1 cellular context compared by ENCODE assay signal in genomic region chr11:75313457-75314272, GRCh38.
TF ChIP-seq lines count a peak whose summit lies in the region.

No MANE protein-coding gene starts in this region.

TF ChIP-seq in K562, 482 proteins besides CTCF, POLR2A, EP300 and RAD21 (continued from another document and continues in another):
- TF ChIP-seq, protein P1, sequence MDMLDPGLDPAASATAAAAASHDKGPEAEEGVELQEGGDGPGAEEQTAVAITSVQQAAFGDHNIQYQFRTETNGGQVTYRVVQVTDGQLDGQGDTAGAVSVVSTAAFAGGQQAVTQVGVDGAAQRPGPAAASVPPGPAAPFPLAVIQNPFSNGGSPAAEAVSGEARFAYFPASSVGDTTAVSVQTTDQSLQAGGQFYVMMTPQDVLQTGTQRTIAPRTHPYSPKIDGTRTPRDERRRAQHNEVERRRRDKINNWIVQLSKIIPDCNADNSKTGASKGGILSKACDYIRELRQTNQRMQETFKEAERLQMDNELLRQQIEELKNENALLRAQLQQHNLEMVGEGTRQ (CRISPR knock-in tag; IDR thresholded peaks at IDR 0.05) = peak; percentile 83
- no peak for TF ChIP-seq ZC3H11A (IDR thresholded peaks at IDR 0.05; ENCODE audit: low read depth, low read length)
- no peak for TF ChIP-seq HNRNPUL1 (IDR thresholded peaks at IDR 0.05; ENCODE audit: low read length)
- no peak for TF ChIP-seq ZC3H4 (CRISPR knock-in tag; IDR thresholded peaks at IDR 0.05; ENCODE audit: borderline replicate concordance)
- TF ChIP-seq ZNF551 (CRISPR knock-in tag; IDR thresholded peaks at IDR 0.05) = no peak
- no peak for TF ChIP-seq POLR3A (IDR thresholded peaks at IDR 0.05; ENCODE audit: borderline replicate concordance, extremely low read depth, insufficient read depth, insufficient read length)
- no peak for TF ChIP-seq ATF1 (CRISPR knock-in tag; IDR thresholded peaks at IDR 0.05)
- TF ChIP-seq ATF1 (tag; IDR thresholded peaks at IDR 0.05) = peak; percentile 44
- peak; percentile 54; the same call in 1 of the 2 replicates for TF ChIP-seq ZNF395 (CRISPR knock-in tag; IDR thresholded peaks at IDR 0.05)
- peak; percentile 93 for TF ChIP-seq TOE1 (IDR thresholded peaks at IDR 0.05; ENCODE audit: borderline replicate concordance)
- TF ChIP-seq TOE1 (CRISPR knock-in tag; IDR thresholded peaks at IDR 0.05; ENCODE audit: borderline replicate concordance, low read depth) = no peak
- TF ChIP-seq ARID4B (CRISPR knock-in tag; IDR thresholded peaks at IDR 0.05) = no peak
- no peak for TF ChIP-seq ZNF347 (CRISPR knock-in tag; IDR thresholded peaks at IDR 0.05; ENCODE audit: low read depth)
- TF ChIP-seq GTF2E2 (tag; IDR thresholded peaks at IDR 0.05) = 0 out of 2 replicates have a peak, but pooled peaks have one; percentile 30
- TF ChIP-seq E2F3 (CRISPR knock-in tag; IDR thresholded peaks at IDR 0.05) = no peak
- no peak for TF ChIP-seq ZNF197 (CRISPR knock-in tag; IDR thresholded peaks at IDR 0.05; ENCODE audit: low read depth)
- 0 out of 2 replicates have a peak, but pooled peaks have one; percentile 19 for TF ChIP-seq L3MBTL2 (IDR thresholded peaks at IDR 0.05)
- no peak for TF ChIP-seq PRMT5 (CRISPR knock-in tag; IDR thresholded peaks at IDR 0.05)
- no peak for TF ChIP-seq MCM2 (IDR thresholded peaks at IDR 0.05; ENCODE audit: low read depth)
- TF ChIP-seq MAZ (CRISPR knock-in tag; conservative IDR thresholded peaks at IDR 0.05 in 1 of 2, IDR thresholded peaks at IDR 0.05 in 1 of 2) = no peak
- no peak for TF ChIP-seq ZNF174 (CRISPR knock-in tag; IDR thresholded peaks at IDR 0.05)
- no peak for TF ChIP-seq FOXJ2 (tag; IDR thresholded peaks at IDR 0.05)
- no peak for TF ChIP-seq SLC30A9 (CRISPR knock-in tag; IDR thresholded peaks at IDR 0.05)
- TF ChIP-seq ETV6 (IDR thresholded peaks at IDR 0.05; ENCODE audit: borderline replicate concordance in 1 of 2, low read depth in 2 of 2, low read length in 1 of 2) = no peak
- TF ChIP-seq ETV6 (CRISPR knock-in tag; IDR thresholded peaks at IDR 0.05; ENCODE audit: borderline replicate concordance) = no peak
- no peak for TF ChIP-seq ZFX (CRISPR knock-in tag; IDR thresholded peaks at IDR 0.05)
- TF ChIP-seq HDAC1 (IDR thresholded peaks at IDR 0.05) = peak in 1 of 2 experiments; percentile 72; a peak in 2 of 4 replicates
- TF ChIP-seq HDAC2 (IDR thresholded peaks at IDR 0.05) = no peak
- no peak for TF ChIP-seq FOXA3 (CRISPR knock-in tag; conservative IDR thresholded peaks at IDR 0.05 in 1 of 2, IDR thresholded peaks at IDR 0.05 in 1 of 2)
- 0 out of 2 replicates have a peak, but pooled peaks have one; percentile 29 for TF ChIP-seq CXXC5 (CRISPR knock-in tag; IDR thresholded peaks at IDR 0.05)
- peak in 1 of 2 experiments; percentile 31; a peak in 2 of 4 replicates for TF ChIP-seq KDM1A (IDR thresholded peaks at IDR 0.05)
- TF ChIP-seq RCOR1 (IDR thresholded peaks at IDR 0.05; ENCODE audit: borderline replicate concordance in 1 of 2, low read depth in 2 of 2, low read length in 2 of 2) = 0 out of 4 replicates have a peak, but pooled peaks of 1 of the 2 experiments have one; percentile 43
- no peak for TF ChIP-seq SIN3A (IDR thresholded peaks at IDR 0.05; ENCODE audit: borderline replicate concordance in 2 of 2, control insufficient read depth in 1 of 2, low read depth in 2 of 2, low read length in 2 of 2)
- TF ChIP-seq TAF15 (IDR thresholded peaks at IDR 0.05; ENCODE audit: low read depth, low read length) = no peak
- peak; percentile 69; the same call in 1 of the 2 replicates for TF ChIP-seq EHMT2 (IDR thresholded peaks at IDR 0.05)
- peak; percentile 91 for TF ChIP-seq NFIC (IDR thresholded peaks at IDR 0.05)
- no peak for TF ChIP-seq FOS (IDR thresholded peaks at IDR 0.05; ENCODE audit: extremely low read depth, insufficient read length)
- no peak for TF ChIP-seq ZNF354B (CRISPR knock-in tag; IDR thresholded peaks at IDR 0.05)
- TF ChIP-seq, protein P2, sequence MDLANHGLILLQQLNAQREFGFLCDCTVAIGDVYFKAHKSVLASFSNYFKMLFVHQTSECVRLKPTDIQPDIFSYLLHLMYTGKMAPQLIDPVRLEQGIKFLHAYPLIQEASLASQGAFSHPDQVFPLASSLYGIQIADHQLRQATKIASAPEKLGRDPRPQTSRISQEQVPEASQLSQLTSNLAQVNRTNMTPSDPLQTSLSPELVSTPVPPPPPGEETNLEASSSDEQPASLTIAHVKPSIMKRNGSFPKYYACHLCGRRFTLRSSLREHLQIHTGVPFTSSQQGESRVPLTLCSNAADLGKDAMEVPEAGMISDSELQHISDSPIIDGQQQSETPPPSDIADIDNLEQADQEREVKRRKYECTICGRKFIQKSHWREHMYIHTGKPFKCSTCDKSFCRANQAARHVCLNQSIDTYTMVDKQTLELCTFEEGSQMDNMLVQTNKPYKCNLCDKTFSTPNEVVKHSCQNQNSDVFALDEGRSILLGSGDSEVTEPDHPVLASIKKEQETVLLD (IDR thresholded peaks at IDR 0.05) = peak; percentile 29; the same call in 1 of the 2 replicates
- TF ChIP-seq, protein P3, sequence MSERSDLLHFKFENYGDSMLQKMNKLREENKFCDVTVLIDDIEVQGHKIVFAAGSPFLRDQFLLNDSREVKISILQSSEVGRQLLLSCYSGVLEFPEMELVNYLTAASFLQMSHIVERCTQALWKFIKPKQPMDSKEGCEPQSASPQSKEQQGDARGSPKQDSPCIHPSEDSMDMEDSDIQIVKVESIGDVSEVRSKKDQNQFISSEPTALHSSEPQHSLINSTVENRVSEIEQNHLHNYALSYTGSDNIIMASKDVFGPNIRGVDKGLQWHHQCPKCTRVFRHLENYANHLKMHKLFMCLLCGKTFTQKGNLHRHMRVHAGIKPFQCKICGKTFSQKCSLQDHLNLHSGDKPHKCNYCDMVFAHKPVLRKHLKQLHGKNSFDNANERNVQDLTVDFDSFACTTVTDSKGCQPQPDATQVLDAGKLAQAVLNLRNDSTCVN (CRISPR knock-in tag; IDR thresholded peaks at IDR 0.05) = no peak
- no peak for TF ChIP-seq FOXA1 (IDR thresholded peaks at IDR 0.05; ENCODE audit: borderline replicate concordance)
- TF ChIP-seq CBX8 (IDR thresholded peaks at IDR 0.05; ENCODE audit: borderline replicate concordance, extremely low read depth, low read depth, low read length, poor library complexity, severe bottlenecking) = no peak
- no peak for TF ChIP-seq HDAC6 (IDR thresholded peaks at IDR 0.05; ENCODE audit: low read depth, low read length)
- no peak for TF ChIP-seq ZNF23 (CRISPR knock-in tag; IDR thresholded peaks at IDR 0.05)
- no peak for TF ChIP-seq ZNF274 (IDR thresholded peaks at IDR 0.05; ENCODE audit: borderline replicate concordance, low read depth, low read length)
- TF ChIP-seq TCF3 (CRISPR knock-in tag; IDR thresholded peaks at IDR 0.05) = no peak
- TF ChIP-seq DIDO1 (tag; IDR thresholded peaks at IDR 0.05; ENCODE audit: low read depth) = no peak
- TF ChIP-seq GATAD2A (IDR thresholded peaks at IDR 0.05) = no peak
- no peak for TF ChIP-seq PPARD (CRISPR knock-in tag; IDR thresholded peaks at IDR 0.05)
- TF ChIP-seq ZNF584 (CRISPR knock-in tag; IDR thresholded peaks at IDR 0.05; ENCODE audit: low read depth) = peak; percentile 58; the same call in 1 of the 2 replicates
- TF ChIP-seq, protein P4, sequence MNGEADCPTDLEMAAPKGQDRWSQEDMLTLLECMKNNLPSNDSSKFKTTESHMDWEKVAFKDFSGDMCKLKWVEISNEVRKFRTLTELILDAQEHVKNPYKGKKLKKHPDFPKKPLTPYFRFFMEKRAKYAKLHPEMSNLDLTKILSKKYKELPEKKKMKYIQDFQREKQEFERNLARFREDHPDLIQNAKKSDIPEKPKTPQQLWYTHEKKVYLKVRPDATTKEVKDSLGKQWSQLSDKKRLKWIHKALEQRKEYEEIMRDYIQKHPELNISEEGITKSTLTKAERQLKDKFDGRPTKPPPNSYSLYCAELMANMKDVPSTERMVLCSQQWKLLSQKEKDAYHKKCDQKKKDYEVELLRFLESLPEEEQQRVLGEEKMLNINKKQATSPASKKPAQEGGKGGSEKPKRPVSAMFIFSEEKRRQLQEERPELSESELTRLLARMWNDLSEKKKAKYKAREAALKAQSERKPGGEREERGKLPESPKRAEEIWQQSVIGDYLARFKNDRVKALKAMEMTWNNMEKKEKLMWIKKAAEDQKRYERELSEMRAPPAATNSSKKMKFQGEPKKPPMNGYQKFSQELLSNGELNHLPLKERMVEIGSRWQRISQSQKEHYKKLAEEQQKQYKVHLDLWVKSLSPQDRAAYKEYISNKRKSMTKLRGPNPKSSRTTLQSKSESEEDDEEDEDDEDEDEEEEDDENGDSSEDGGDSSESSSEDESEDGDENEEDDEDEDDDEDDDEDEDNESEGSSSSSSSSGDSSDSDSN (IDR thresholded peaks at IDR 0.05; ENCODE audit: borderline replicate concordance in 1 of 2, low read depth in 2 of 2, low read length in 2 of 2) = no peak
- no peak for TF ChIP-seq ZBTB5 (IDR thresholded peaks at IDR 0.05)
- no peak for TF ChIP-seq FOXK1 (CRISPR knock-in tag; IDR thresholded peaks at IDR 0.05; ENCODE audit: borderline replicate concordance)
- TF ChIP-seq SP1 (CRISPR knock-in tag; IDR thresholded peaks at IDR 0.05) = 0 out of 2 replicates have a peak, but pooled peaks have one; percentile 40
- TF ChIP-seq ZFP30 (CRISPR knock-in tag; IDR thresholded peaks at IDR 0.05; ENCODE audit: borderline replicate concordance) = no peak
- no peak for TF ChIP-seq NR2C2 (CRISPR knock-in tag; IDR thresholded peaks at IDR 0.05)
- TF ChIP-seq NR2C2 (tag; IDR thresholded peaks at IDR 0.05) = no peak
- TF ChIP-seq ZNF175 (CRISPR knock-in tag; IDR thresholded peaks at IDR 0.05; ENCODE audit: low read depth) = no peak
- TF ChIP-seq BCOR (IDR thresholded peaks at IDR 0.05) = 0 out of 2 replicates have a peak, but pooled peaks have one; percentile 8
- peak; percentile 77; the same call in 1 of the 2 replicates for TF ChIP-seq ESRRA (IDR thresholded peaks at IDR 0.05; ENCODE audit: borderline replicate concordance, low read depth)
- peak; percentile 87 for TF ChIP-seq BHLHE40 (IDR thresholded peaks at IDR 0.05; ENCODE audit: low read length)
- no peak for TF ChIP-seq KLF13 (tag; IDR thresholded peaks at IDR 0.05; ENCODE audit: borderline replicate concordance, low read depth)
- TF ChIP-seq TCFL5 (CRISPR knock-in tag; conservative IDR thresholded peaks at IDR 0.05) = no peak
- TF ChIP-seq EGR1 (conservative IDR thresholded peaks at IDR 0.05) = peak; percentile 52
- TF ChIP-seq NFYB (IDR thresholded peaks at IDR 0.05; ENCODE audit: extremely low read depth, insufficient read length) = no peak
- TF ChIP-seq KAT8 (IDR thresholded peaks at IDR 0.05; ENCODE audit: low read depth) = no peak
- no peak for TF ChIP-seq PTTG1 (tag; IDR thresholded peaks at IDR 0.05; ENCODE audit: low read depth)
- TF ChIP-seq ZNF41 (CRISPR knock-in tag; conservative IDR thresholded peaks at IDR 0.05) = no peak
